16 cellular contexts compared by ENCODE assay signal in genomic region chr10:43380610-43381222, GRCh38. TPM values are rescaled to one million over a fixed set of nuclear protein-coding genes. Genes with fewer than 3 reads are reported as not detected.
DNase-seq lines count a peak whose midpoint lies in the region; ATAC-seq lines count a peak whose summit lies in the region.
"Had no signal": no experiment of that assay in that cellular context is flagged by ENCODE, and none has a peak within 500 bp of the region (broad histone marks: within the 10 kb centered on the region; RNA-seq: fewer than 3 reads in every experiment).

No MANE protein-coding gene starts in this region.

- H3K9me3 Mint-ChIP-seq in naive thymus-derived CD4-positive, alpha-beta T cell = no peaks in the 10 kb centered on the region

- H3K27me3 ChIP-seq in adipocyte (replicated peaks; ENCODE audit: control insufficient read depth, insufficient read depth, low read length) = no peaks in the 10 kb centered on the region
- no peaks in the 10 kb centered on the region for H3K27me3 ChIP-seq in naive thymus-derived CD4-positive, alpha-beta T cell (ENCODE audit: control insufficient read depth in 2 of 2, insufficient read depth in 2 of 2, low read length in 2 of 2)
- H3K27me3 ChIP-seq: breast epithelium, SJSA1, transverse colon had no signal

- POLR2A ChIA-PET in naive thymus-derived CD4-positive, alpha-beta T cell (lab: Charles Lee) = interaction anchor here (0.7 kb wide), 1 partner anchor 16 kb away, joined by 6 read pairs; no protein-coding TSS in a partner anchor

- H3K36me3 Mint-ChIP-seq in naive thymus-derived CD4-positive, alpha-beta T cell = no peaks in the 10 kb centered on the region

- no peaks in the 10 kb centered on the region for H3K27me3 Mint-ChIP-seq in naive thymus-derived CD4-positive, alpha-beta T cell

- no peak overlapping the region for H3K4me3 ChIP-seq in adipocyte (ENCODE audit: low read length)
- H3K4me3 ChIP-seq in naive thymus-derived CD4-positive, alpha-beta T cell (ENCODE audit: low read length) = no peak overlapping the region
- H3K4me3 ChIP-seq: breast epithelium, SJSA1, transverse colon had no signal

- peaks cover 0 to 14% (median 7%) of the 10 kb centered on the region in 7 donors for H3K4me1 Mint-ChIP-seq in naive thymus-derived CD4-positive, alpha-beta T cell

- H3K36me3 ChIP-seq in adipocyte (ENCODE audit: control insufficient read depth, insufficient read depth, low read length, severe bottlenecking) = peaks cover 12% of the 10 kb centered on the region
- H3K36me3 ChIP-seq in naive thymus-derived CD4-positive, alpha-beta T cell (ENCODE audit: control insufficient read depth in 2 of 3, insufficient read depth in 3 of 3, low read length in 3 of 3) = peaks cover 0 to 3% (median 0%) of the 10 kb centered on the region in 3 experiments
- H3K36me3 ChIP-seq: breast epithelium, transverse colon had no signal

- no peak overlapping the region for H3K27ac ChIP-seq in naive thymus-derived CD4-positive, alpha-beta T cell (ENCODE audit: low read depth, low read length)
- H3K27ac ChIP-seq: 22Rv1, breast epithelium, HL-60, SJSA1, transverse colon had no signal

- CTCF ChIA-PET in naive thymus-derived CD4-positive, alpha-beta T cell (lab: Charles Lee) = no interaction called here

- intact Hi-C loops in naive thymus-derived CD4-positive, alpha-beta T cell (cut with micrococcal nuclease) = no loop called here

- H3K27ac Mint-ChIP-seq in naive thymus-derived CD4-positive, alpha-beta T cell = peak overlapping the region in 8 of 9 donors; percentile 54 to 87 (median 65)

- H3K9ac ChIP-seq in adipocyte (ENCODE audit: low read length) = no peak overlapping the region

- no peaks in the 10 kb centered on the region for H3K9me3 ChIP-seq in adipocyte (ENCODE audit: control insufficient read depth, low read length)
- H3K9me3 ChIP-seq in naive thymus-derived CD4-positive, alpha-beta T cell (ENCODE audit: control insufficient read depth in 2 of 3, low read length in 3 of 3) = no peaks in the 10 kb centered on the region
- H3K9me3 ChIP-seq: breast epithelium, SJSA1, transverse colon had no signal

- no peak overlapping the region for H3K4me3 Mint-ChIP-seq in naive thymus-derived CD4-positive, alpha-beta T cell

- DNase-seq in DMS 273 (lab: John Stamatoyannopoulos, UW; ENCODE audit: unreplicated experiment) (peak; percentile 17), DMS 273 treated with DMSO at 0.1 percent for 48 hours (lab: John Stamatoyannopoulos, UW) (no peak), adipocyte (ENCODE audit: low read depth) (peak; percentile 27), ecto neural progenitor cell (ENCODE audit: low spot score) (no peak), HPDE6-E6E7 (ENCODE audit: extremely low spot score) (no peak), superior temporal gyrus (ENCODE audit: extremely low spot score) (no peak)
- no peak for DNase-seq in naive thymus-derived CD4-positive, alpha-beta T cell
- DNase-seq: NCI-H2029 treated with DMSO at 0.1 percent for 48 hours; stimulated activated CD4-positive, alpha-beta T cell treated with anti-CD3 and anti-CD28 coated beads, Interleukin-4, amount 100 ng/mL, for 1 hour; transverse colon had no signal

- H3K4me1 ChIP-seq in adipocyte (ENCODE audit: control insufficient read depth, insufficient read depth, low read length) = peaks cover 13% of the 10 kb centered on the region
- no peaks in the 10 kb centered on the region for H3K4me1 ChIP-seq in naive thymus-derived CD4-positive, alpha-beta T cell (ENCODE audit: control insufficient read depth in 2 of 2, insufficient read depth in 2 of 2, low read length in 2 of 2)
- H3K4me1 ChIP-seq: breast epithelium, SJSA1 had no signal

- ATAC-seq in HG03520 (IDR thresholded peaks at IDR 0.05; ENCODE audit: unreplicated experiment) = peak; percentile 56
- ATAC-seq in naive thymus-derived CD4-positive, alpha-beta T cell = no peak

RNA-seq across cellular contexts. Expression of gene FXYD4, which starts 9.3 kb away (rescaled TPM):
- total RNA-seq in naive thymus-derived CD4-positive, alpha-beta T cell = not detected
- polyA plus RNA-seq in naive thymus-derived CD4-positive, alpha-beta T cell = not detected
- total RNA-seq: breast epithelium, SJSA1, transverse colon had no signal
- polyA plus RNA-seq: neural cell had no signal

RNA-seq across cellular contexts. Expression of gene HNRNPF, which starts 28.3 kb away (rescaled TPM):
- 100 to 1,000 TPM in 4 of 5 experiments, 10 to 100 TPM in 1; 88.1 to 449 (median 159) TPM for total RNA-seq in naive thymus-derived CD4-positive, alpha-beta T cell
- polyA plus RNA-seq in naive thymus-derived CD4-positive, alpha-beta T cell = 100 to 1,000 TPM; 193 to 269 TPM

RNA-seq across cellular contexts. Expression of gene ZNF487, which starts 56.2 kb away (rescaled TPM):
- total RNA-seq in naive thymus-derived CD4-positive, alpha-beta T cell = 10 to 100 TPM in 1 of 5 experiments, 1 to 10 TPM in 4; 4.1 to 12.0 (median 5.9) TPM
- 1 to 10 TPM; 5.9 to 6.8 TPM for polyA plus RNA-seq in naive thymus-derived CD4-positive, alpha-beta T cell

Comparison
In these comparisons a context has a peak if more than half of its experiments do, and no peak if none do; other contexts are left out.
1. DNase-seq: peak in DMS 273 (single experiment) and adipocyte (single experiment); none in DMS 273 treated with DMSO at 0.1 percent for 48 hours (single experiment), naive thymus-derived CD4-positive, alpha-beta T cell (0 of 9), ecto neural progenitor cell (single experiment), HPDE6-E6E7 (single experiment) and superior temporal gyrus (single experiment).